8 cellular contexts compared by ENCODE assay signal in the genomic region with DNA sequence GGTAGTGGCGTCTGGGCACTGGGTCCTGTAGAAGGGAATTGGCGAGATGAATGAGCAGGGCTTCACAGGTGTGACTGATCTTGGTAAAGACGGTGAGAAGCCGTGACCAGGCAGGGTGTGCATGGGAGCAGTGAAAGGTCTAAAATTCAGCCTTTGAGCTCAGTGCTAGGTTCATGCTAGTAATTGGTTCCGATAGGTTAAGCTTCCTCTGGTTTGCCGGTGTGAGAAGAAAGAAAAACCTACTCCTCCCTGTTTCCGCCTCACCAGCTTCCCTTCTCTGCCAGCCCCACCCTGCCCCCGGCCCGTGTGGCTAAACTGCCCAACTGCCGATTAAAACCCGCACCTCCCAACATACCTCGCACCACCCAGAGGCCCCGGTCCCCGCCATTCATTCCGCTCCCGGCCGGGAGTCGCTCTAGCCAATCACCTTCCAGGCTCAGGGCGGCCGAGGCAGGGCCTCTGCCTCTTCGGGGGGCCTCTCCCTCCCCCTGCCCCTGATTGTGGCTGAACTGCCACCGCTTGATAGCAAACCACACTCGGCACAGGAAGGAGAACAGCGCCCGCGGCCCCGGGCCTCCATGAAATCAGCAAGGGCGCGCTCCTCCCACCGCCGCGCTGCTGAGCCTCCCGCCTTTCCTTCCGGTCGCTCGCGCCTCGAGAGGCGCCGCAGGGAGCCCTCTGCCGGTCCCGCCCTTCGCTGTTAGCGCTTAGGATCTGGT. TPM values are rescaled to one million over a fixed set of nuclear protein-coding genes. Genes with fewer than 3 reads are reported as not detected.
A peak's percentile ranks its signal among the peaks of the same experiment; 100 is the strongest.
DNase-seq lines count a peak whose midpoint lies in the region; ATAC-seq and TF ChIP-seq lines count a peak whose summit lies in the region.

No MANE protein-coding gene starts in this region.

- H3K18ac ChIP-seq in mesenchymal stem cell (ENCODE audit: low read depth in 1 of 2, low read length in 2 of 2) = peak overlapping the region; percentile 89 to 90

- H3K23ac ChIP-seq in mesenchymal stem cell (ENCODE audit: low read length in 2 of 2) = peak overlapping the region in 1 of 2 experiments; percentile 83

- peak overlapping the region; percentile 69 for H3K4me3 Mint-ChIP-seq in effector memory CD8-positive, alpha-beta T cell

- peak overlapping the region; percentile 92 for H3K9ac ChIP-seq in mesenchymal stem cell (ENCODE audit: low read length)

- peak overlapping the region; percentile 89 for H4K8ac ChIP-seq in mesenchymal stem cell (ENCODE audit: low read length)

- H3K4me3 ChIP-seq in mesenchymal stem cell (ENCODE audit: insufficient read depth in 1 of 2, low read depth in 1 of 2, low read length in 2 of 2) = peak overlapping the region; percentile 66 to 85

- H3K36me3 Mint-ChIP-seq in effector memory CD8-positive, alpha-beta T cell (ENCODE audit: insufficient read depth) = peaks cover 18% of the 10 kb centered on the region

- H3K4ac ChIP-seq in mesenchymal stem cell (ENCODE audit: low read depth in 1 of 2, low read length in 2 of 2) = peak overlapping the region; percentile 75

- H2AFZ ChIP-seq in mesenchymal stem cell (ENCODE audit: low read depth, low read length) = peak overlapping the region; percentile 95

- peak overlapping the region; percentile 85 for H3K27ac ChIP-seq in mesenchymal stem cell (ENCODE audit: low read length, poor library complexity, severe bottlenecking)

- H2BK5ac ChIP-seq in mesenchymal stem cell (ENCODE audit: low read depth, low read length, poor library complexity, severe bottlenecking) = no peak overlapping the region

- no peaks in the 10 kb centered on the region for H3K9me3 ChIP-seq in mesenchymal stem cell (ENCODE audit: control insufficient read depth, low read length)

- H3K4me1 ChIP-seq in mesenchymal stem cell (ENCODE audit: control insufficient read depth, insufficient read depth, low read depth, low read length) = peaks cover 11% of the 10 kb centered on the region

- H3K4me1 Mint-ChIP-seq in effector memory CD8-positive, alpha-beta T cell (ENCODE audit: low read depth in 2 of 2) = peaks cover 37 to 47% of the 10 kb centered on the region in 2 donors

- H2BK12ac ChIP-seq in mesenchymal stem cell (ENCODE audit: low read length in 2 of 2) = peak overlapping the region in 1 of 2 experiments; percentile 83

- H3K27ac Mint-ChIP-seq in effector memory CD8-positive, alpha-beta T cell = peak overlapping the region; percentile 61 to 72

- peak overlapping the region; percentile 71 for H2BK15ac ChIP-seq in mesenchymal stem cell (ENCODE audit: low read depth, poor library complexity, severe bottlenecking)

- H2AK5ac ChIP-seq in mesenchymal stem cell (ENCODE audit: low read length, severe bottlenecking) = no peak overlapping the region

- H3K14ac ChIP-seq in mesenchymal stem cell (ENCODE audit: low read length in 2 of 2) = peak overlapping the region in 1 of 2 experiments; percentile 93

- TF ChIP-seq CTCF in GM20000 (IDR thresholded peaks at IDR 0.05; ENCODE audit: extremely low read depth, missing control alignments) = peak; percentile 34

- no peaks in the 10 kb centered on the region for H3K27me3 Mint-ChIP-seq in effector memory CD8-positive, alpha-beta T cell

- peak; percentile 96 for DNase-seq in CMK (ENCODE audit: low read depth)
- peak; percentile 86 for DNase-seq in GM20000 (ENCODE audit: low spot score)
- peak; percentile 91 for DNase-seq in HT-29 (ENCODE audit: low spot score)
- DNase-seq in NK-92 (lab: John Stamatoyannopoulos, UW; ENCODE audit: unreplicated experiment) = peak; percentile 63
- DNase-seq in activated CD8-positive, alpha-beta memory T cell treated with anti-CD3 and anti-CD28 coated beads for 24 hours = peak; percentile 93
- DNase-seq in effector memory CD8-positive, alpha-beta T cell = peak; percentile 86 to 87 (median 87)
- DNase-seq in mesenchymal stem cell = peak; percentile 79
- peak; percentile 76 for DNase-seq in stimulated activated CD8-positive, alpha-beta memory T cell treated with anti-CD3 and anti-CD28 coated beads, Interleukin-12 subunit alpha, Interleukin-12 subunit beta, amount 100 ng/mL, for 4 hours (ENCODE audit: low read depth)

- H3K36me3 ChIP-seq in mesenchymal stem cell (ENCODE audit: control insufficient read depth in 1 of 2, insufficient read depth in 2 of 2, low read depth in 1 of 2, low read length in 2 of 2) = no peaks in the 10 kb centered on the region

- peak overlapping the region; percentile 45 for H4K91ac ChIP-seq in mesenchymal stem cell (ENCODE audit: low read length)

- WGBS in mesenchymal stem cell = 4% methylated on average over 43 of the region's 44 CpGs

- H3K27me3 ChIP-seq in mesenchymal stem cell (ENCODE audit: control insufficient read depth in 1 of 2, insufficient read depth in 1 of 2, low read length in 2 of 2) = peaks cover 0 to 4% of the 10 kb centered on the region in 2 experiments

- no peaks in the 10 kb centered on the region for H3K79me1 ChIP-seq in mesenchymal stem cell (replicated peaks; ENCODE audit: low read length, poor library complexity, severe bottlenecking)

- H2BK120ac ChIP-seq in mesenchymal stem cell (ENCODE audit: low read depth, low read length) = peak overlapping the region; percentile 73

- ATAC-seq in effector memory CD8-positive, alpha-beta T cell (replicated peaks) = peak; percentile 85

- peak overlapping the region; percentile 92 for H3K4me2 ChIP-seq in mesenchymal stem cell (ENCODE audit: low read length, poor library complexity, severe bottlenecking)

- H3K9me3 Mint-ChIP-seq in effector memory CD8-positive, alpha-beta T cell = no peaks in the 10 kb centered on the region

RNA-seq across cellular contexts. Expression of a gene that starts 7.3 kb away (rescaled TPM):
- not detected in 2 replicates for total RNA-seq in HT-29 (2014; rRNA removed; shearing (Covaris generic))
- 0.35 TPM for polyA plus RNA-seq in mesenchymal stem cell (2013, experiment 1 of 2)
- 0.37 TPM for polyA plus RNA-seq in mesenchymal stem cell (2013, experiment 2 of 2)

Comparison
In these comparisons a context has a peak if more than half of its experiments do, and no peak if none do; other contexts are left out.
1. Peak in every context shown above with its lines: DNase-seq, ATAC-seq, H3K4me3 ChIP-seq and H3K27ac ChIP-seq.